18 cellular contexts compared by ENCODE assay signal in genomic region chrX:41932885-41933284, GRCh38.
"Had no signal": no experiment of that assay in that cellular context is flagged by ENCODE, and none has a peak within 500 bp of the region (broad histone marks: within the 10 kb centered on the region; RNA-seq: fewer than 3 reads in every experiment).

No MANE protein-coding gene starts in this region.

- H3K9me3 ChIP-seq: gastrocnemius medialis, heart right ventricle, ovary, stomach, testis had no signal

- ATAC-seq: gastrocnemius medialis, heart right ventricle, left lobe of liver, sciatic nerve, WTC11 had no signal

- H3K27ac Mint-ChIP-seq: activated naive CD8-positive, alpha-beta T cell treated with anti-CD3 and anti-CD28 coated beads, Interleukin-2, amount 10 ng/mL, durations not matched to agents 7 days and 5 days; activated T-helper 1 cell treated with anti-CD3 and anti-CD28 coated beads, Interleukin-12 subunit alpha, Interleukin-12 subunit beta, Interleukin-2, Interleukin-4 antibody, amounts not matched to agents 30 ng/mL and 10 ng/mL and 1 ng/mL, durations not matched to agents 14 hours and 24 hours and 36 hours; endodermal cell; neural progenitor cell; WTC11 had no signal

- DNase-seq: activated CD4-positive, alpha-beta T cell treated with anti-CD3 and anti-CD28 coated beads, Interleukin-2, amount 50 U/mL, for 1 hour; activated naive CD8-positive, alpha-beta T cell treated with anti-CD3 and anti-CD28 coated beads, Interleukin-2, amount 10 ng/mL, durations not matched to agents 7 days and 5 days; anterior cingulate cortex; cerebellar nuclear complex; dermis blood vessel endothelial cell; endodermal cell; gastrocnemius medialis; heart right ventricle; midbrain; ovary; SIG-M5; stomach; testis had no signal

- H3K27me3 Mint-ChIP-seq: activated naive CD8-positive, alpha-beta T cell treated with anti-CD3 and anti-CD28 coated beads, Interleukin-2, amount 10 ng/mL, durations not matched to agents 7 days and 5 days had no signal

- H3K36me3 ChIP-seq: gastrocnemius medialis, heart right ventricle, neural progenitor cell, ovary, stomach had no signal

- H3K9me3 Mint-ChIP-seq: activated naive CD8-positive, alpha-beta T cell treated with anti-CD3 and anti-CD28 coated beads, Interleukin-2, amount 10 ng/mL, durations not matched to agents 7 days and 5 days; activated T-helper 1 cell treated with anti-CD3 and anti-CD28 coated beads, Interleukin-12 subunit alpha, Interleukin-12 subunit beta, Interleukin-2, Interleukin-4 antibody, amounts not matched to agents 30 ng/mL and 10 ng/mL and 1 ng/mL, durations not matched to agents 14 hours and 24 hours and 36 hours; WTC11 had no signal

- H3K4me1 Mint-ChIP-seq: neural progenitor cell had no signal

- H3K27ac ChIP-seq: gastrocnemius medialis, heart right ventricle, neural progenitor cell, ovary, stomach, testis had no signal

- H3K4me3 Mint-ChIP-seq: activated naive CD8-positive, alpha-beta T cell treated with anti-CD3 and anti-CD28 coated beads, Interleukin-2, amount 10 ng/mL, durations not matched to agents 7 days and 5 days; activated T-helper 1 cell treated with anti-CD3 and anti-CD28 coated beads, Interleukin-12 subunit alpha, Interleukin-12 subunit beta, Interleukin-2, Interleukin-4 antibody, amounts not matched to agents 30 ng/mL and 10 ng/mL and 1 ng/mL, durations not matched to agents 14 hours and 24 hours and 36 hours; endodermal cell; neural progenitor cell; WTC11 had no signal

- H3K36me3 Mint-ChIP-seq: neural progenitor cell, WTC11 had no signal

- H3K27me3 ChIP-seq: neural progenitor cell, ovary, testis had no signal

- H3K4me1 ChIP-seq: gastrocnemius medialis, heart right ventricle, neural progenitor cell, stomach, testis had no signal

- H3K4me3 ChIP-seq: gastrocnemius medialis, heart right ventricle, neural progenitor cell, ovary, stomach, testis had no signal
